Comparison of ENCODE assay signal across 1 cellular context in the genomic region with DNA sequence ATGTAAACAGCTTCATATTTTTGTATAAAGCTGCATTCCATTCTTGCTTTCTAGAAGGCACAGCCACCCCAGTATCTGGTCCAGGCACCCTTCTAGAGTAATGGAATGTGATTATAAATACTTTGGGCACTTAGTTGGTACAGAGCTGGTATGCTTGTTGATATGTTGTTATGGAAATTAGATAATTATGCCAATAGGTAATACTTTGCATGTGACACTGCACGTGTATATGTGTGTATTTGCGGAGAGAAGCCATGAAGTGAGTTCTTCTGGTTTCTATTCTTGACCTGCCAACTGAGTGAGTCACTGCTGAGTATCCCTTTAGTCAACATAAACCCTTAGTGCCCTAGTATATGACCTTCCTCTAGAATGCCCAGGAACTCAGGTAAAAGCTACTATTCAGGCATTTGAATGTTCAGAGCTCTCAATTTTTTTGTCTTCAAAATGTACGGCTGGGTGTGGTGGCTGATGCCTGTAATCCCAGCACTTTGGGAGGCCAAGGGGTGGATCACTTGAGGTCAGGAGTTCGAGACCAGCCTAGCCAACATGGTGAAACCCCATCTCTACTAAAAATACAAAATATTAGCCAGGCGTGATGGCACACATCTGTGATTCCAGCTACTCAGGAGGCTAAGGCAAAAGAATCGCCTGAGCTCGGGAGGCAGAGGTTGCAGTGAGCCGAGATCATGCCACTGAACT.
A peak's percentile ranks its signal among the peaks of the same experiment; 100 is the strongest.
TF ChIP-seq lines count a peak whose summit lies in the region.

No MANE protein-coding gene starts in this region.

TF ChIP-seq in HepG2, 621 proteins besides CTCF, POLR2A, EP300 and RAD21 (continued from another document):
- no peak for TF ChIP-seq CREB1 (IDR thresholded peaks at IDR 0.05)
- TF ChIP-seq CREB1 (CRISPR knock-in tag; IDR thresholded peaks at IDR 0.05): no peak
- no peak for TF ChIP-seq ZMYM3 (CRISPR knock-in tag; IDR thresholded peaks at IDR 0.05)
- TF ChIP-seq, protein P1, sequence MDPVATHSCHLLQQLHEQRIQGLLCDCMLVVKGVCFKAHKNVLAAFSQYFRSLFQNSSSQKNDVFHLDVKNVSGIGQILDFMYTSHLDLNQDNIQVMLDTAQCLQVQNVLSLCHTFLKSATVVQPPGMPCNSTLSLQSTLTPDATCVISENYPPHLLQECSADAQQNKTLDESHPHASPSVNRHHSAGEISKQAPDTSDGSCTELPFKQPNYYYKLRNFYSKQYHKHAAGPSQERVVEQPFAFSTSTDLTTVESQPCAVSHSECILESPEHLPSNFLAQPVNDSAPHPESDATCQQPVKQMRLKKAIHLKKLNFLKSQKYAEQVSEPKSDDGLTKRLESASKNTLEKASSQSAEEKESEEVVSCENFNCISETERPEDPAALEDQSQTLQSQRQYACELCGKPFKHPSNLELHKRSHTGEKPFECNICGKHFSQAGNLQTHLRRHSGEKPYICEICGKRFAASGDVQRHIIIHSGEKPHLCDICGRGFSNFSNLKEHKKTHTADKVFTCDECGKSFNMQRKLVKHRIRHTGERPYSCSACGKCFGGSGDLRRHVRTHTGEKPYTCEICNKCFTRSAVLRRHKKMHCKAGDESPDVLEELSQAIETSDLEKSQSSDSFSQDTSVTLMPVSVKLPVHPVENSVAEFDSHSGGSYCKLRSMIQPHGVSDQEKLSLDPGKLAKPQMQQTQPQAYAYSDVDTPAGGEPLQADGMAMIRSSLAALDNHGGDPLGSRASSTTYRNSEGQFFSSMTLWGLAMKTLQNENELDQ (CRISPR knock-in tag; IDR thresholded peaks at IDR 0.05; ENCODE audit: borderline replicate concordance): no peak
- TF ChIP-seq, protein P2, sequence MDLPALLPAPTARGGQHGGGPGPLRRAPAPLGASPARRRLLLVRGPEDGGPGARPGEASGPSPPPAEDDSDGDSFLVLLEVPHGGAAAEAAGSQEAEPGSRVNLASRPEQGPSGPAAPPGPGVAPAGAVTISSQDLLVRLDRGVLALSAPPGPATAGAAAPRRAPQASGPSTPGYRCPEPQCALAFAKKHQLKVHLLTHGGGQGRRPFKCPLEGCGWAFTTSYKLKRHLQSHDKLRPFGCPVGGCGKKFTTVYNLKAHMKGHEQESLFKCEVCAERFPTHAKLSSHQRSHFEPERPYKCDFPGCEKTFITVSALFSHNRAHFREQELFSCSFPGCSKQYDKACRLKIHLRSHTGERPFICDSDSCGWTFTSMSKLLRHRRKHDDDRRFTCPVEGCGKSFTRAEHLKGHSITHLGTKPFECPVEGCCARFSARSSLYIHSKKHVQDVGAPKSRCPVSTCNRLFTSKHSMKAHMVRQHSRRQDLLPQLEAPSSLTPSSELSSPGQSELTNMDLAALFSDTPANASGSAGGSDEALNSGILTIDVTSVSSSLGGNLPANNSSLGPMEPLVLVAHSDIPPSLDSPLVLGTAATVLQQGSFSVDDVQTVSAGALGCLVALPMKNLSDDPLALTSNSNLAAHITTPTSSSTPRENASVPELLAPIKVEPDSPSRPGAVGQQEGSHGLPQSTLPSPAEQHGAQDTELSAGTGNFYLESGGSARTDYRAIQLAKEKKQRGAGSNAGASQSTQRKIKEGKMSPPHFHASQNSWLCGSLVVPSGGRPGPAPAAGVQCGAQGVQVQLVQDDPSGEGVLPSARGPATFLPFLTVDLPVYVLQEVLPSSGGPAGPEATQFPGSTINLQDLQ (CRISPR knock-in tag; IDR thresholded peaks at IDR 0.05): no peak
- TF ChIP-seq IKZF1 (IDR thresholded peaks at IDR 0.05): no peak
- TF ChIP-seq HHEX (CRISPR knock-in tag; IDR thresholded peaks at IDR 0.05): no peak
- no peak for TF ChIP-seq ZFP1 (CRISPR knock-in tag; IDR thresholded peaks at IDR 0.05)
- no peak for TF ChIP-seq ZNF101 (CRISPR knock-in tag; IDR thresholded peaks at IDR 0.05; ENCODE audit: borderline replicate concordance, low read depth)
- peak; percentile 37; the same call in 1 of the 2 replicates for TF ChIP-seq HMG20A (CRISPR knock-in tag; IDR thresholded peaks at IDR 0.05; ENCODE audit: borderline replicate concordance)
- TF ChIP-seq, protein P3, sequence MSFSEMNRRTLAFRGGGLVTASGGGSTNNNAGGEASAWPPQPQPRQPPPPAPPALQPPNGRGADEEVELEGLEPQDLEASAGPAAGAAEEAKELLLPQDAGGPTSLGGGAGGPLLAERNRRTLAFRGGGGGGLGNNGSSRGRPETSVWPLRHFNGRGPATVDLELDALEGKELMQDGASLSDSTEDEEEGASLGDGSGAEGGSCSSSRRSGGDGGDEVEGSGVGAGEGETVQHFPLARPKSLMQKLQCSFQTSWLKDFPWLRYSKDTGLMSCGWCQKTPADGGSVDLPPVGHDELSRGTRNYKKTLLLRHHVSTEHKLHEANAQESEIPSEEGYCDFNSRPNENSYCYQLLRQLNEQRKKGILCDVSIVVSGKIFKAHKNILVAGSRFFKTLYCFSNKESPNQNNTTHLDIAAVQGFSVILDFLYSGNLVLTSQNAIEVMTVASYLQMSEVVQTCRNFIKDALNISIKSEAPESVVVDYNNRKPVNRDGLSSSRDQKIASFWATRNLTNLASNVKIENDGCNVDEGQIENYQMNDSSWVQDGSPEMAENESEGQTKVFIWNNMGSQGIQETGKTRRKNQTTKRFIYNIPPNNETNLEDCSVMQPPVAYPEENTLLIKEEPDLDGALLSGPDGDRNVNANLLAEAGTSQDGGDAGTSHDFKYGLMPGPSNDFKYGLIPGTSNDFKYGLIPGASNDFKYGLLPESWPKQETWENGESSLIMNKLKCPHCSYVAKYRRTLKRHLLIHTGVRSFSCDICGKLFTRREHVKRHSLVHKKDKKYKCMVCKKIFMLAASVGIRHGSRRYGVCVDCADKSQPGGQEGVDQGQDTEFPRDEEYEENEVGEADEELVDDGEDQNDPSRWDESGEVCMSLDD (CRISPR knock-in tag; IDR thresholded peaks at IDR 0.05; ENCODE audit: borderline replicate concordance): no peak
- no peak for TF ChIP-seq REL (CRISPR knock-in tag; conservative IDR thresholded peaks at IDR 0.05)
- TF ChIP-seq, protein P4, sequence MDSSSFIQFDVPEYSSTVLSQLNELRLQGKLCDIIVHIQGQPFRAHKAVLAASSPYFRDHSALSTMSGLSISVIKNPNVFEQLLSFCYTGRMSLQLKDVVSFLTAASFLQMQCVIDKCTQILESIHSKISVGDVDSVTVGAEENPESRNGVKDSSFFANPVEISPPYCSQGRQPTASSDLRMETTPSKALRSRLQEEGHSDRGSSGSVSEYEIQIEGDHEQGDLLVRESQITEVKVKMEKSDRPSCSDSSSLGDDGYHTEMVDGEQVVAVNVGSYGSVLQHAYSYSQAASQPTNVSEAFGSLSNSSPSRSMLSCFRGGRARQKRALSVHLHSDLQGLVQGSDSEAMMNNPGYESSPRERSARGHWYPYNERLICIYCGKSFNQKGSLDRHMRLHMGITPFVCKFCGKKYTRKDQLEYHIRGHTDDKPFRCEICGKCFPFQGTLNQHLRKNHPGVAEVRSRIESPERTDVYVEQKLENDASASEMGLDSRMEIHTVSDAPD (CRISPR knock-in tag; IDR thresholded peaks at IDR 0.05): no peak
- TF ChIP-seq, protein P5, sequence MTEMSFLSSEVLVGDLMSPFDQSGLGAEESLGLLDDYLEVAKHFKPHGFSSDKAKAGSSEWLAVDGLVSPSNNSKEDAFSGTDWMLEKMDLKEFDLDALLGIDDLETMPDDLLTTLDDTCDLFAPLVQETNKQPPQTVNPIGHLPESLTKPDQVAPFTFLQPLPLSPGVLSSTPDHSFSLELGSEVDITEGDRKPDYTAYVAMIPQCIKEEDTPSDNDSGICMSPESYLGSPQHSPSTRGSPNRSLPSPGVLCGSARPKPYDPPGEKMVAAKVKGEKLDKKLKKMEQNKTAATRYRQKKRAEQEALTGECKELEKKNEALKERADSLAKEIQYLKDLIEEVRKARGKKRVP (CRISPR knock-in tag; IDR thresholded peaks at IDR 0.05): peak in 1 of 2 experiments; percentile 40; a peak in 1 of 4 replicates
- TF ChIP-seq, protein P6, sequence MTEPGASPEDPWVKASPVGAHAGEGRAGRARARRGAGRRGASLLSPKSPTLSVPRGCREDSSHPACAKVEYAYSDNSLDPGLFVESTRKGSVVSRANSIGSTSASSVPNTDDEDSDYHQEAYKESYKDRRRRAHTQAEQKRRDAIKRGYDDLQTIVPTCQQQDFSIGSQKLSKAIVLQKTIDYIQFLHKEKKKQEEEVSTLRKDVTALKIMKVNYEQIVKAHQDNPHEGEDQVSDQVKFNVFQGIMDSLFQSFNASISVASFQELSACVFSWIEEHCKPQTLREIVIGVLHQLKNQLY (CRISPR knock-in tag; IDR thresholded peaks at IDR 0.05): 0 out of 2 replicates have a peak, but pooled peaks have one; percentile 21
- TF ChIP-seq, protein P7, sequence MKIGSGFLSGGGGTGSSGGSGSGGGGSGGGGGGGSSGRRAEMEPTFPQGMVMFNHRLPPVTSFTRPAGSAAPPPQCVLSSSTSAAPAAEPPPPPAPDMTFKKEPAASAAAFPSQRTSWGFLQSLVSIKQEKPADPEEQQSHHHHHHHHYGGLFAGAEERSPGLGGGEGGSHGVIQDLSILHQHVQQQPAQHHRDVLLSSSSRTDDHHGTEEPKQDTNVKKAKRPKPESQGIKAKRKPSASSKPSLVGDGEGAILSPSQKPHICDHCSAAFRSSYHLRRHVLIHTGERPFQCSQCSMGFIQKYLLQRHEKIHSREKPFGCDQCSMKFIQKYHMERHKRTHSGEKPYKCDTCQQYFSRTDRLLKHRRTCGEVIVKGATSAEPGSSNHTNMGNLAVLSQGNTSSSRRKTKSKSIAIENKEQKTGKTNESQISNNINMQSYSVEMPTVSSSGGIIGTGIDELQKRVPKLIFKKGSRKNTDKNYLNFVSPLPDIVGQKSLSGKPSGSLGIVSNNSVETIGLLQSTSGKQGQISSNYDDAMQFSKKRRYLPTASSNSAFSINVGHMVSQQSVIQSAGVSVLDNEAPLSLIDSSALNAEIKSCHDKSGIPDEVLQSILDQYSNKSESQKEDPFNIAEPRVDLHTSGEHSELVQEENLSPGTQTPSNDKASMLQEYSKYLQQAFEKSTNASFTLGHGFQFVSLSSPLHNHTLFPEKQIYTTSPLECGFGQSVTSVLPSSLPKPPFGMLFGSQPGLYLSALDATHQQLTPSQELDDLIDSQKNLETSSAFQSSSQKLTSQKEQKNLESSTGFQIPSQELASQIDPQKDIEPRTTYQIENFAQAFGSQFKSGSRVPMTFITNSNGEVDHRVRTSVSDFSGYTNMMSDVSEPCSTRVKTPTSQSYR (CRISPR knock-in tag; IDR thresholded peaks at IDR 0.05; ENCODE audit: borderline replicate concordance): no peak
- peak; percentile 92 for TF ChIP-seq BHLHE40 (IDR thresholded peaks at IDR 0.05; ENCODE audit: low read length)
